ENCODE assay signal across 10 cellular contexts in genomic region chr14:87628129-87628528, GRCh38.
DNase-seq lines count a peak whose midpoint lies in the region; ATAC-seq and TF ChIP-seq lines count a peak whose summit lies in the region.
"Had no signal": no experiment of that assay in that cellular context is flagged by ENCODE, and none has a peak within 500 bp of the region (broad histone marks: within the 10 kb centered on the region; RNA-seq: fewer than 3 reads in every experiment).

No MANE protein-coding gene starts in this region.

- peaks cover 7% of the 10 kb centered on the region for H3K9me3 Mint-ChIP-seq in GM23338

- no peaks in the 10 kb centered on the region for H3K79me2 ChIP-seq in GM23338 (replicated peaks; ENCODE audit: insufficient read depth)

- H3K9me2 ChIP-seq in GM23338 (ENCODE audit: insufficient read depth), result peaks cover 6% of the 10 kb centered on the region; the same call in 1 of the 2 replicates

- no peak for TF ChIP-seq CTCF in GM23338 (conservative IDR thresholded peaks at IDR 0.05; ENCODE audit: low read depth in 2 of 2)

- no peaks in the 10 kb centered on the region for H3K36me3 ChIP-seq in GM23338 (ENCODE audit: insufficient read depth)

- H3K27me3 Mint-ChIP-seq in GM23338 (ENCODE audit: insufficient read depth, low read depth, poor library complexity), result peaks cover 4% of the 10 kb centered on the region

- peak; percentile 63 for DNase-seq in GM23338 (ENCODE audit: low spot score)
- DNase-seq in SKM-1 treated with dmso at 0.1 percent for 144 hours (lab: John Stamatoyannopoulos, UW; ENCODE audit: unreplicated experiment), result peak; percentile 70
- no peak for DNase-seq in left ventricle myocardium superior
- peak; percentile 11 for DNase-seq in skeletal muscle cell (ENCODE audit: low read depth)
- no peak for DNase-seq in OCI-M2 (lab: John Stamatoyannopoulos, UW; ENCODE audit: unreplicated experiment)
- no peak for DNase-seq in NCI-H345 treated with DMSO at 0.1 percent for 48 hours (lab: John Stamatoyannopoulos, UW; ENCODE audit: unreplicated experiment)
- DNase-seq: NCI-H345 had no signal

- H3K4me2 ChIP-seq in GM23338, result no peak overlapping the region

- H3K4me1 Mint-ChIP-seq in GM23338, result peaks cover 10% of the 10 kb centered on the region; the same call in 2 of the 3 replicates

- H3K27ac ChIP-seq in GM23338 (ENCODE audit: low read depth), result no peak overlapping the region

- H3K27ac Mint-ChIP-seq in GM23338, result 0 out of 2 replicates have a peak overlapping the region, but pooled peaks have one; percentile 17
- H3K27ac Mint-ChIP-seq: activated T-helper 1 cell treated with anti-CD3 and anti-CD28 coated beads, Interleukin-12 subunit alpha, Interleukin-12 subunit beta, Interleukin-2, Interleukin-4 antibody, amounts not matched to agents 30 ng/mL and 10 ng/mL and 1 ng/mL, durations not matched to agents 14 hours and 24 hours and 36 hours had no signal

- H3K4me3 ChIP-seq in GM23338 (no peak overlapping the region), skeletal muscle cell (ENCODE audit: low read depth, low read length) (no peak overlapping the region)

- H3F3A ChIP-seq in GM23338 (replicated peaks; ENCODE audit: low read depth), result no peaks in the 10 kb centered on the region

- peaks cover under 1% of the 10 kb centered on the region; the same call in 1 of the 3 replicates for H3K36me3 Mint-ChIP-seq in GM23338 (ENCODE audit: low read depth)

- no peak for ATAC-seq in GM23338
- ATAC-seq in left ventricle myocardium superior, result peak; percentile 72
- no peak for ATAC-seq in HG03175 (IDR thresholded peaks at IDR 0.05; ENCODE audit: unreplicated experiment)
- no peak for ATAC-seq in GM21526 (IDR thresholded peaks at IDR 0.05; ENCODE audit: low FRiP score, unreplicated experiment)

- H3K27me3 ChIP-seq in GM23338 (ENCODE audit: insufficient read depth), result no peaks in the 10 kb centered on the region

- intact Hi-C loops in left ventricle myocardium superior (cut with micrococcal nuclease), result no loop called here

- no peak overlapping the region for H3K4me3 Mint-ChIP-seq in GM23338
- H3K4me3 Mint-ChIP-seq: activated T-helper 1 cell treated with anti-CD3 and anti-CD28 coated beads, Interleukin-12 subunit alpha, Interleukin-12 subunit beta, Interleukin-2, Interleukin-4 antibody, amounts not matched to agents 30 ng/mL and 10 ng/mL and 1 ng/mL, durations not matched to agents 14 hours and 24 hours and 36 hours had no signal

- H3K4me1 ChIP-seq in GM23338 (ENCODE audit: insufficient read depth), result 0 out of 2 replicates have a peak, but pooled peaks cover 11% of the 10 kb centered on the region

- H2AFZ ChIP-seq in GM23338, result no peak overlapping the region

- no peaks in the 10 kb centered on the region for H4K20me1 ChIP-seq in GM23338 (replicated peaks; ENCODE audit: insufficient read depth)

TF ChIP-seq in GM23338, 12 proteins besides CTCF, POLR2A, EP300 and RAD21:
- no peak for TF ChIP-seq ZNF114 (CRISPR knock-in tag; IDR thresholded peaks at IDR 0.05)
- TF ChIP-seq REST (IDR thresholded peaks at IDR 0.05; ENCODE audit: unreplicated experiment), result no peak

Comparison
In these comparisons a context has a peak if more than half of its experiments do, and no peak if none do; other contexts are left out.
1. DNase-seq: peak in GM23338 (single experiment), SKM-1 treated with dmso at 0.1 percent for 144 hours (single experiment) and skeletal muscle cell (single experiment); none in left ventricle myocardium superior (single experiment), OCI-M2 (single experiment) and NCI-H345 treated with DMSO at 0.1 percent for 48 hours (single experiment).